Comparison of ENCODE assay signal across 25 cellular contexts in the genomic region with DNA sequence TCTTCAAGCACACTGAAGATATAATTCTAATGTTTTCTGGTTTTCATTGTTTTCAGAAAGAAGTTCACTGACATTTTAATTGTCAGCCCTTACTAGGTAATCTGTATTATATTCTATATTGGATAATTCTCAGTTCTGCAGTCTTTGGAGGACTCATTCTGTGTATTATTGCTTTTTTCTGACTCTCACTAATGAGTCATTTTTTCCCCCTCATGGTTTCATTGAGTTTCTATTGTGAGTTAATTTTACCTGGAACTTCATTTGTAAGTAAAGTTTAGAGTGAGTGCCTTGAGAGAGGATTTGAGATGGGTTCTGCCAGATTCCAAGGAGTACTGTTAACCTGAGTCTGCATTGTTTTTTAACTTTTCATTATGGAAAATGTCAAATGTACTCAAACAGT.
DNase-seq lines count a peak whose midpoint lies in the region; ATAC-seq, FAIRE-seq and TF ChIP-seq lines count a peak whose summit lies in the region.
"Had no signal": no experiment of that assay in that cellular context is flagged by ENCODE, and none has a peak within 500 bp of the region (broad histone marks: within the 10 kb centered on the region; RNA-seq: fewer than 3 reads in every experiment).

No MANE protein-coding gene starts in this region.

- FAIRE-seq in GM12878 (lab: Jason Lieb, UNC), result no peak
- FAIRE-seq: endometrium had no signal

- in situ Hi-C loops in GM12878 (cut with MboI), result no loop called here

- no peak overlapping the region for H3K27ac ChIP-seq in GM12878 (ENCODE audit: control insufficient read depth, insufficient read depth)
- H3K27ac ChIP-seq: BLaER1, cardiac muscle cell, right lobe of liver had no signal

- no peaks in the 10 kb centered on the region for H4K20me1 ChIP-seq in GM12878 (ENCODE audit: control insufficient read depth, insufficient read depth)
- H4K20me1 ChIP-seq: BLaER1 had no signal

- RAD21 ChIA-PET in GM12878 (lab: Charles Lee; ENCODE audit: unreplicated experiment), result interaction anchor here (1.7 kb wide), 1 partner anchor 12 kb away, joined by 4 read pairs; no protein-coding TSS in a partner anchor

- no peaks in the 10 kb centered on the region for H3K36me3 ChIP-seq in GM12878 (ENCODE audit: control insufficient read depth in 2 of 2, insufficient read depth in 2 of 2, low read length in 1 of 2)
- H3K36me3 ChIP-seq: BLaER1, cardiac muscle cell, right lobe of liver had no signal

- no peak for DNase-seq in GM12878 (ENCODE audit: low read depth, low spot score)
- DNase-seq in MV-4-11 (lab: John Stamatoyannopoulos, UW), result no peak
- DNase-seq in NCI-H1930 (lab: John Stamatoyannopoulos, UW), result no peak
- DNase-seq in activated T-cell treated with anti-CD3 and anti-CD28 coated beads, Interleukin-2, amount 50 U/mL, for 1 hour, result no peak
- no peak for DNase-seq in activated CD4-positive, alpha-beta T cell treated with anti-CD3 and anti-CD28 coated beads, Interleukin-2, amount 50 U/mL, for 48 hours
- DNase-seq: ACHN; activated CD4-positive, alpha-beta T cell treated with anti-CD3 and anti-CD28 coated beads for 36 hours; activated naive CD4-positive, alpha-beta T cell treated with anti-CD3 and anti-CD28 coated beads, Interleukin-2, amount 50 U/mL, for 16 hours; Calu3; islet precursor cell; Karpas-422; mucosa of descending colon; NCI-H1048; NCI-H2029; NCI-H446; nephron progenitor cell; PC-3; right lobe of liver; T-helper 1 cell had no signal

- no peaks in the 10 kb centered on the region for H3K9me3 ChIP-seq in GM12878 (replicated peaks; ENCODE audit: control insufficient read depth, insufficient read depth, low read length)
- H3K9me3 ChIP-seq: BLaER1, mucosa of descending colon had no signal

- ATAC-seq in GM18517 (IDR thresholded peaks at IDR 0.05; ENCODE audit: unreplicated experiment) (peak; percentile 59), GM19452 (IDR thresholded peaks at IDR 0.05; ENCODE audit: unreplicated experiment) (peak; percentile 47), HG03095 (IDR thresholded peaks at IDR 0.05; ENCODE audit: unreplicated experiment) (peak; percentile 63), GM12878 (peak; percentile 78)
- ATAC-seq: activated CD4-positive, alpha-beta T cell treated with anti-CD3 and anti-CD28 coated beads for 36 hours; mucosa of descending colon; PC-3; right lobe of liver had no signal

- no peak overlapping the region for H3K4me3 ChIP-seq in GM12878
- H3K4me3 ChIP-seq: BLaER1, cardiac muscle cell, mucosa of descending colon, right lobe of liver had no signal

- H3K79me2 ChIP-seq in GM12878 (ENCODE audit: control insufficient read depth, insufficient read depth, low read length), result no peaks in the 10 kb centered on the region

- no peaks in the 10 kb centered on the region for H3K4me1 ChIP-seq in GM12878 (ENCODE audit: control insufficient read depth, insufficient read depth, low read length)
- H3K4me1 ChIP-seq: BLaER1, right lobe of liver had no signal

- no peak overlapping the region for H3K4me2 ChIP-seq in GM12878 (ENCODE audit: control insufficient read depth, insufficient read depth)
- H3K4me2 ChIP-seq: BLaER1 had no signal

- no peaks in the 10 kb centered on the region for H3K27me3 ChIP-seq in GM12878 (replicated peaks in 1 of 2; ENCODE audit: control insufficient read depth in 2 of 2, insufficient read depth in 2 of 2, low read length in 1 of 2)
- H3K27me3 ChIP-seq: BLaER1, cardiac muscle cell, right lobe of liver had no signal

- TF ChIP-seq RAD21 in GM12878 (IDR thresholded peaks at IDR 0.05; ENCODE audit: insufficient read depth, low read depth, low read length), result no peak

- POLR2A ChIA-PET in GM12878 (lab: Charles Lee), result interaction anchor here (1.7 kb wide), 1 partner anchor 14 kb away, joined by 3 read pairs; no protein-coding TSS in a partner anchor

- CTCF ChIA-PET in GM12878 (lab: Yijun Ruan, JAX), result interaction anchor here (1.7 kb wide), 1 partner anchor 11 kb away, joined by 9 read pairs; no protein-coding TSS in a partner anchor

- BruUV-seq in GM12878 (replicated peaks; lab: Mats Ljungman, UMichigan), result no TSS peak

- no peak overlapping the region for H3K9ac ChIP-seq in GM12878 (ENCODE audit: control insufficient read depth, insufficient read depth, low read length)
- H3K9ac ChIP-seq: BLaER1 had no signal

- TF ChIP-seq CTCF in GM12878 (IDR thresholded peaks at IDR 0.05 in 2 of 3, conservative IDR thresholded peaks at IDR 0.05 in 1 of 3; ENCODE audit: control insufficient read depth in 2 of 3, extremely low read depth in 1 of 3, insufficient read depth in 1 of 3, low read depth in 3 of 3, low read length in 3 of 3), result no peak

- no peak overlapping the region for H2AFZ ChIP-seq in GM12878 (ENCODE audit: control insufficient read depth, low read depth, low read length)

- SMC1A ChIA-PET in GM12878 (lab: Charles Lee; ENCODE audit: uncharacterized antibody, unreplicated experiment), result interaction anchor here (0.8 to 2.3 kb wide), 5 partner anchors 9 to 51 kb away, joined by 3 to 19 read pairs (median 3); no protein-coding TSS in a partner anchor

- TF ChIP-seq EP300 in GM12878 (IDR thresholded peaks at IDR 0.05; ENCODE audit: borderline replicate concordance in 1 of 2, control insufficient read depth in 1 of 2, low read depth in 2 of 2, low read length in 2 of 2), result peak in 1 of 2 experiments; percentile 49; a peak in 1 of 4 replicates

- no peak for TF ChIP-seq POLR2A in GM12878 (IDR thresholded peaks at IDR 0.05; ENCODE audit: low read depth, low read length)

- intact Hi-C loops in GM12878 (cut with micrococcal nuclease; ENCODE audit: unreplicated experiment), result no loop called here

TF ChIP-seq in GM12878, 131 proteins besides CTCF, POLR2A, EP300 and RAD21:
- TF ChIP-seq ZZZ3 (IDR thresholded peaks at IDR 0.05; ENCODE audit: control insufficient read depth, insufficient read length, low read depth), result no peak
- no peak for TF ChIP-seq DPF2 (IDR thresholded peaks at IDR 0.05)
- TF ChIP-seq IKZF2 (IDR thresholded peaks at IDR 0.05), result peak; percentile 23 to 44; a peak in 2 of 4 replicates
- TF ChIP-seq, protein P1, sequence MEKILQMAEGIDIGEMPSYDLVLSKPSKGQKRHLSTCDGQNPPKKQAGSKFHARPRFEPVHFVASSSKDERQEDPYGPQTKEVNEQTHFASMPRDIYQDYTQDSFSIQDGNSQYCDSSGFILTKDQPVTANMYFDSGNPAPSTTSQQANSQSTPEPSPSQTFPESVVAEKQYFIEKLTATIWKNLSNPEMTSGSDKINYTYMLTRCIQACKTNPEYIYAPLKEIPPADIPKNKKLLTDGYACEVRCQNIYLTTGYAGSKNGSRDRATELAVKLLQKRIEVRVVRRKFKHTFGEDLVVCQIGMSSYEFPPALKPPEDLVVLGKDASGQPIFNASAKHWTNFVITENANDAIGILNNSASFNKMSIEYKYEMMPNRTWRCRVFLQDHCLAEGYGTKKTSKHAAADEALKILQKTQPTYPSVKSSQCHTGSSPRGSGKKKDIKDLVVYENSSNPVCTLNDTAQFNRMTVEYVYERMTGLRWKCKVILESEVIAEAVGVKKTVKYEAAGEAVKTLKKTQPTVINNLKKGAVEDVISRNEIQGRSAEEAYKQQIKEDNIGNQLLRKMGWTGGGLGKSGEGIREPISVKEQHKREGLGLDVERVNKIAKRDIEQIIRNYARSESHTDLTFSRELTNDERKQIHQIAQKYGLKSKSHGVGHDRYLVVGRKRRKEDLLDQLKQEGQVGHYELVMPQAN (conservative IDR thresholded peaks at IDR 0.05), result no peak
- TF ChIP-seq ZNF274 (IDR thresholded peaks at IDR 0.05; ENCODE audit: insufficient read depth, insufficient read length), result no peak
- no peak for TF ChIP-seq EZH2 (IDR thresholded peaks at IDR 0.05; ENCODE audit: borderline replicate concordance, control insufficient read depth, low read depth, low read length)
- peak; percentile 67; the same call in 1 of the 2 replicates for TF ChIP-seq MTA2 (IDR thresholded peaks at IDR 0.05; ENCODE audit: low read depth)
- TF ChIP-seq ATF7 (IDR thresholded peaks at IDR 0.05; ENCODE audit: low read depth), result peak; percentile 56; the same call in 1 of the 2 replicates
- TF ChIP-seq JUNB (IDR thresholded peaks at IDR 0.05), result peak; percentile 32; the same call in 1 of the 2 replicates
